In the genomic region with DNA sequence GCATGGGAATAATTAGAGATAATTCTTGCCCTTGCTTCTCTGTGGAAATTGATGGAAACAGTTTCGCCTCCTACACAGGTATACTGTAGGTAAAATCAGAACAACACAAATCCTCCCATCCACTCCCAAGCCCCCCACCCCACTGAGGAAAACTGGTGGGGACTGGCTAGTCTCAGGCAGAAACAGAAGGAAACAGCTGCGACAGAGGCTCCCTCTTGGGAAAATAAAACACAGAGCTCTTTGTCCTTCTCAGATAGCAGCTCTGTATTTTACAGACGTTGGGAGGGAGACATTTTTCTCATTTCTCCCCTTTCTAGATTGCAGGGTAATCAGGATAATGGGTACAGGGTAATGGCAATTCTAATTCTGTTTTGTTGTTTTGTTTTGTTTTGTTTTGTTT, we compare ENCODE assay signal across 8 cellular contexts. TPM values are rescaled to one million over a fixed set of nuclear protein-coding genes. Genes with fewer than 3 reads are reported as not detected.
A peak's percentile ranks its signal among the peaks of the same experiment; 100 is the strongest.
DNase-seq lines count a peak whose midpoint lies in the region; ATAC-seq, FAIRE-seq and TF ChIP-seq lines count a peak whose summit lies in the region.

No MANE protein-coding gene starts in this region.

- DNase-seq in A549 (ENCODE audit: low read depth in 1 of 2, low spot score in 1 of 2) (no peak), HFFc6 (no peak), K562 (ENCODE audit: extremely low read depth in 1 of 4, low spot score in 3 of 4) (no peak), GM12892 (ENCODE audit: insufficient read length) (no peak), RCC 7860 (ENCODE audit: low spot score) (no peak)

- TF ChIP-seq RAD21 in A549 (conservative IDR thresholded peaks at IDR 0.05 in 1 of 2, IDR thresholded peaks at IDR 0.05 in 1 of 2) (no peak), K562 (CRISPR knock-in tag; conservative IDR thresholded peaks at IDR 0.05 in 1 of 2, IDR thresholded peaks at IDR 0.05 in 1 of 2) (no peak)

- peaks cover 5% of the 10 kb centered on the region; the same call in 1 of the 2 replicates for H3K4me1 Mint-ChIP-seq in HFFc6 (ENCODE audit: low read depth)

- H3K4me1 ChIP-seq in A549 (no peaks in the 10 kb centered on the region), K562 (replicated peaks in 1 of 2; ENCODE audit: control insufficient read depth in 2 of 2, insufficient read depth in 2 of 2, low read length in 2 of 2) (peaks cover 0 to 13% of the 10 kb centered on the region in 2 experiments; a peak in 2 of 5 replicates), mononuclear cell (ENCODE audit: insufficient read depth, low read length) (peaks cover 22% of the 10 kb centered on the region)

- no peaks in the 10 kb centered on the region for H4K20me1 ChIP-seq in K562 (replicated peaks; ENCODE audit: control insufficient read depth, insufficient read depth, low read length)

- H3K4me2 ChIP-seq in A549 = peak overlapping the region; percentile 90
- H3K4me2 ChIP-seq in K562 (ENCODE audit: insufficient read depth, low read length) = peak overlapping the region; percentile 17; the same call in 1 of the 2 replicates

- peak overlapping the region; percentile 60 for H3K4me3 ChIP-seq in A549
- H3K4me3 ChIP-seq in K562 = no peak overlapping the region
- peak overlapping the region; percentile 51 for H3K4me3 ChIP-seq in mononuclear cell (ENCODE audit: low read length)

- peaks cover 31% of the 10 kb centered on the region for H3K27me3 Mint-ChIP-seq in HFFc6 (ENCODE audit: insufficient read depth)

- CTCF ChIA-PET in A549 (lab: Yijun Ruan, JAX) (interaction anchor here (0.7 to 1.8 kb wide), 6 partner anchors 8 to 135 kb away, joined by 3 to 6 read pairs (median 3); no protein-coding TSS in a partner anchor), K562 (lab: Yijun Ruan, JAX; ENCODE audit: low intra/inter-chr PET ratio) (no interaction called here)

- no peak overlapping the region for H3K9ac ChIP-seq in K562 (ENCODE audit: insufficient read depth in 1 of 2, low read depth in 2 of 2, low read length in 2 of 2)

- intact Hi-C loops in K562 (cut with micrococcal nuclease) = no loop called here

- H3K36me3 Mint-ChIP-seq in HFFc6 (ENCODE audit: low read depth) = no peaks in the 10 kb centered on the region

- POLR2A ChIA-PET in A549 (lab: Yijun Ruan, JAX) = interaction anchor here (2.0 kb wide), 1 partner anchor 74 kb away, joined by 8 read pairs; the partner anchor contains the start of gene SLFN11
- POLR2A ChIA-PET in K562 (lab: Yijun Ruan, JAX) = interaction anchor here (0.6 kb wide), 1 partner anchor 401 kb away, joined by 3 read pairs; no protein-coding TSS in a partner anchor

- H3K27me3 ChIP-seq in K562 (ENCODE audit: control insufficient read depth in 2 of 2, insufficient read depth in 2 of 2, low read length in 2 of 2) (peaks cover 13 to 19% of the 10 kb centered on the region in 2 experiments; a peak in 4 of 5 replicates), mononuclear cell (ENCODE audit: insufficient read depth, low read length) (no peaks in the 10 kb centered on the region)

- no peaks in the 10 kb centered on the region for H3K9me3 Mint-ChIP-seq in HFFc6

- FAIRE-seq in A549 (lab: Jason Lieb, UNC) (no peak), K562 (lab: Jason Lieb, UNC) (peak; percentile 15), GM12892 (lab: Jason Lieb, UNC) (no peak), RCC 7860 (lab: Jason Lieb, UNC) (no peak)

- no TSS peak for BruUV-seq in K562 (replicated peaks; lab: Mats Ljungman, UMichigan)

- ATAC-seq in A549 (no peak), K562 (no peak), GM21576 (IDR thresholded peaks at IDR 0.05; ENCODE audit: unreplicated experiment) (no peak), HG02852 (IDR thresholded peaks at IDR 0.05; ENCODE audit: unreplicated experiment) (no peak)

- TF ChIP-seq POLR2A in A549 (IDR thresholded peaks at IDR 0.05; ENCODE audit: low read length) (no peak), K562 (conservative IDR thresholded peaks at IDR 0.05) (no peak), GM12892 (IDR thresholded peaks at IDR 0.05; ENCODE audit: low read depth, low read length) (no peak)

- peak overlapping the region; percentile 88; the same call in 1 of the 2 replicates for H3K4me3 Mint-ChIP-seq in HFFc6

- H3K27ac ChIP-seq in A549 (no peak overlapping the region), K562 (ENCODE audit: extremely low read depth, low read depth, low read length) (no peak overlapping the region)

- H3K79me2 ChIP-seq in K562 (ENCODE audit: control insufficient read depth, insufficient read depth, low read length) = no peaks in the 10 kb centered on the region

- no peaks in the 10 kb centered on the region for H3K36me3 ChIP-seq in K562 (ENCODE audit: control insufficient read depth, insufficient read depth, low read length)

- H3K9me1 ChIP-seq in K562 (ENCODE audit: control insufficient read depth, insufficient read depth, low read length) = no peaks in the 10 kb centered on the region

- in situ Hi-C loops in K562 (cut with MboI) = no loop called here

- WGBS in A549 (ENCODE audit: missing lambda C conversion rate) = 60% methylated on average over 3 of the region's 3 CpGs
- WGBS in K562 (ENCODE audit: insufficient coverage, low coverage, missing lambda C conversion rate) = 21% methylated on average over 3 of the region's 3 CpGs

- H2AFZ ChIP-seq in K562 (ENCODE audit: low read depth, low read length) = peak overlapping the region; percentile 54; the same call in 1 of the 2 replicates

- H3K9me3 ChIP-seq in A549 (no peaks in the 10 kb centered on the region), K562 (replicated peaks; ENCODE audit: control insufficient read depth, insufficient read depth, low read depth, low read length) (no peaks in the 10 kb centered on the region), mononuclear cell (ENCODE audit: low read depth, low read length) (no peaks in the 10 kb centered on the region)

- TF ChIP-seq CTCF in A549 (IDR thresholded peaks at IDR 0.05) (no peak), HFFc6 (IDR thresholded peaks at IDR 0.05) (no peak), K562 (IDR thresholded peaks at IDR 0.05 in 2 of 3, conservative IDR thresholded peaks at IDR 0.05 in 1 of 3; ENCODE audit: insufficient read depth in 2 of 3, low read depth in 1 of 3, low read length in 3 of 3) (no peak)

- H3K27ac Mint-ChIP-seq in HFFc6 = no peak overlapping the region

- no peak for TF ChIP-seq EP300 in A549 (IDR thresholded peaks at IDR 0.05)
- no peak for TF ChIP-seq EP300 in K562 (IDR thresholded peaks at IDR 0.05; ENCODE audit: low read length)

RNA-seq across cellular contexts. Expression of gene SLFN13, which starts 1.1 kb away (rescaled TPM):
- polyA plus RNA-seq in A549 (2011; rRNA removed) = 12.2 and 12.5 TPM in 2 replicates
- 4.8 and 5.2 TPM in 2 replicates for polyA plus RNA-seq in A549 (2012; cell fraction: cytosol; rRNA removed)
- 5.1 and 6.4 TPM in 2 replicates for polyA plus RNA-seq in A549 (2012; cell fraction: nucleus; rRNA removed)
- polyA plus RNA-seq in A549 (2017; fragmentation: RNase III; extraction: RNeasy Plus Mini Kit Qiagen cat#74134 plus additional on column Dnase treatment) = 5.4 to 6.8 TPM (median 6.6 TPM) in 3 replicates
- 11.9 and 22.0 TPM in 2 replicates for polyA minus RNA-seq in A549 (2011; rRNA and poly(A)+ RNA removed)
- 10 to 100 TPM in 4 of 6 experiments, 1 to 10 TPM in 2; 8.3 to 12.0 (median 10.8) TPM for total RNA-seq in HFFc6 (2021; fragmentation: NEBNext Ultra II Directional; extraction: Animal tissue kit (Norgen Biotek cat#: 25700))
- 0.07 and 1.2 TPM in 2 replicates for total RNA-seq in K562 (2011; cell fraction: chromatin; rRNA removed; ENCODE audit: low replicate concordance)
- total RNA-seq in K562 (2011; cell fraction: nucleolus; rRNA removed) = under 0.01 and 0.13 TPM in 2 replicates
- total RNA-seq in K562 (2011; cell fraction: nucleoplasm; rRNA removed) = 0.22 and 1.1 TPM in 2 replicates
- total RNA-seq in K562 (2014; rRNA removed) = 0.24 and 0.27 TPM in 2 replicates
- 0.04 and 0.10 TPM in 2 replicates for total RNA-seq in K562 (2014; rRNA removed; fragmentation: Illumina TruSeq; extraction: Trizol)
- total RNA-seq in K562 (2015; rRNA removed; fragmentation: Illumina TruSeq; extraction: Trizol) = 0.15 and 0.33 TPM in 2 replicates
- total RNA-seq in K562 (2021) = 0.29 and 0.49 TPM in 2 replicates
- polyA plus RNA-seq in K562 (2011; rRNA removed) = 0.17 TPM in 1 of 2 replicates, not detected in the other
- polyA plus RNA-seq in K562 (2011; cell fraction: cytosol; rRNA removed) = 0.01 and 0.34 TPM in 2 replicates
- 0.01 and 0.10 TPM in 2 replicates for polyA plus RNA-seq in K562 (2011; cell fraction: nucleus; rRNA removed)
- polyA plus RNA-seq in K562 (2012) = 0.26 and 2.3 TPM in 2 replicates
- 0.09 and 0.17 TPM in 2 replicates for polyA plus RNA-seq in K562 (2014; fragmentation: Illumina TruSeq; extraction: Trizol)
- under 1 TPM; 0.06 to 0.11 TPM for polyA plus RNA-seq in K562 (2014; fragmentation: Nextera tagmentation; extraction: Ambion mirVana)
- polyA plus RNA-seq in K562 (2014; rRNA removed) = 0.27 and 0.97 TPM in 2 replicates
- polyA minus RNA-seq in K562 (2011; rRNA and poly(A)+ RNA removed) = not detected in 2 replicates
- polyA minus RNA-seq in K562 (2011; cell fraction: cytosol; rRNA and poly(A)+ RNA removed) = not detected in 2 replicates
- 0.40 TPM in 1 of 2 replicates, not detected in the other for polyA minus RNA-seq in K562 (2011; cell fraction: nucleus; rRNA and poly(A)+ RNA removed)
- 15.1 TPM for total RNA-seq in mononuclear cell
- polyA plus RNA-seq in GM12892 (2012; ENCODE audit: missing spikeins) = 54.6 TPM

RNA-seq across cellular contexts. Expression of gene SLFN12, which starts 15.2 kb away (rescaled TPM):
- polyA plus RNA-seq in A549 (2011; rRNA removed) = 0.16 and 0.23 TPM in 2 replicates
- 0.05 and 0.08 TPM in 2 replicates for polyA plus RNA-seq in A549 (2012; cell fraction: cytosol; rRNA removed)
- polyA plus RNA-seq in A549 (2012; cell fraction: nucleus; rRNA removed) = 0.16 and 0.24 TPM in 2 replicates
- 0.08 to 0.12 TPM (median 0.09 TPM) in 3 replicates for polyA plus RNA-seq in A549 (2017; fragmentation: RNase III; extraction: RNeasy Plus Mini Kit Qiagen cat#74134 plus additional on column Dnase treatment)
- 0.24 TPM in 1 of 2 replicates, not detected in the other for polyA minus RNA-seq in A549 (2011; rRNA and poly(A)+ RNA removed)
- total RNA-seq in HFFc6 (2021; fragmentation: NEBNext Ultra II Directional; extraction: Animal tissue kit (Norgen Biotek cat#: 25700)) = 10 to 100 TPM; 24.9 to 33.5 (median 30.3) TPM
- total RNA-seq in K562 (2011; cell fraction: chromatin; rRNA removed; ENCODE audit: low replicate concordance) = not detected in 2 replicates
- not detected in 2 replicates for total RNA-seq in K562 (2011; cell fraction: nucleolus; rRNA removed)
- total RNA-seq in K562 (2011; cell fraction: nucleoplasm; rRNA removed) = not detected in 2 replicates
- 0.09 TPM in 1 of 2 replicates, not detected in the other for total RNA-seq in K562 (2014; rRNA removed)
- 0.07 TPM in 1 of 2 replicates, not detected in the other for total RNA-seq in K562 (2014; rRNA removed; fragmentation: Illumina TruSeq; extraction: Trizol)
- not detected in 2 replicates for total RNA-seq in K562 (2015; rRNA removed; fragmentation: Illumina TruSeq; extraction: Trizol)
- 0.25 TPM in 1 of 2 replicates, not detected in the other for total RNA-seq in K562 (2021)
- not detected in 2 replicates for polyA plus RNA-seq in K562 (2011; rRNA removed)
- not detected in 2 replicates for polyA plus RNA-seq in K562 (2011; cell fraction: cytosol; rRNA removed)
- not detected in 2 replicates for polyA plus RNA-seq in K562 (2011; cell fraction: nucleus; rRNA removed)
- polyA plus RNA-seq in K562 (2012) = 0.09 and 0.19 TPM in 2 replicates
- not detected in 2 replicates for polyA plus RNA-seq in K562 (2014; fragmentation: Illumina TruSeq; extraction: Trizol)
- polyA plus RNA-seq in K562 (2014; fragmentation: Nextera tagmentation; extraction: Ambion mirVana) = under 1 TPM in 1 of 2 experiments, not detected in 1; 0.01 TPM
- 0.09 TPM in 1 of 2 replicates, not detected in the other for polyA plus RNA-seq in K562 (2014; rRNA removed)
- polyA minus RNA-seq in K562 (2011; rRNA and poly(A)+ RNA removed) = not detected in 2 replicates
- polyA minus RNA-seq in K562 (2011; cell fraction: cytosol; rRNA and poly(A)+ RNA removed) = not detected in 2 replicates
- not detected in 2 replicates for polyA minus RNA-seq in K562 (2011; cell fraction: nucleus; rRNA and poly(A)+ RNA removed)
- total RNA-seq in mononuclear cell = 5.9 TPM
- polyA plus RNA-seq in GM12892 (2012; ENCODE audit: missing spikeins) = 10.5 TPM

Comparison
In these comparisons a context has a peak if more than half of its experiments do, and no peak if none do; other contexts are left out.
1. Of the 35 proteins assayed by ChIP-seq in both K562 and A549: peak only in K562: none; only in A549: CBX8; in both: none; in neither: 34.